ENCODE assay signal across 8 cellular contexts in genomic region chr1:234604393-234604725, GRCh38. TPM values are rescaled to one million over a fixed set of nuclear protein-coding genes. Genes with fewer than 3 reads are reported as not detected.
A peak's percentile ranks its signal among the peaks of the same experiment; 100 is the strongest.
DNase-seq lines count a peak whose midpoint lies in the region; ATAC-seq, FAIRE-seq and TF ChIP-seq lines count a peak whose summit lies in the region.

No MANE protein-coding gene starts in this region.

- H3K36me3 ChIP-seq in HUES64 (ENCODE audit: insufficient read depth, low read length) = peaks cover 52% of the 10 kb centered on the region

- H3K36me3 Mint-ChIP-seq in naive B cell = peaks cover 0 to 7% of the 10 kb centered on the region in 2 donors

- peak overlapping the region in 3 of 6 donors; percentile 51 to 100 (median 93) for H3K27ac Mint-ChIP-seq in naive B cell

- in situ Hi-C loops in ACHN (cut with HindIII; ENCODE audit: low pct_ligation_motif_present, low pct_unique_long_range_greater_than_20kb, low sequenced_read_pairs) = no loop called here

- no peaks in the 10 kb centered on the region for H3K9me3 ChIP-seq in HUES64 (ENCODE audit: insufficient read depth, low read depth, low read length)

- TF ChIP-seq CTCF in 22Rv1 (IDR thresholded peaks at IDR 0.05) (no peak), cardiac fibroblast (IDR thresholded peaks at IDR 0.05; ENCODE audit: low read depth, low read length) (no peak), GM20000 (IDR thresholded peaks at IDR 0.05; ENCODE audit: extremely low read depth, missing control alignments) (no peak)

- peaks cover 60 to 84% (median 67%) of the 10 kb centered on the region in 3 donors for H3K4me1 Mint-ChIP-seq in naive B cell

- H3K27ac ChIP-seq in 22Rv1 (peak overlapping the region; percentile 100), HUES64 (ENCODE audit: low read depth, low read length) (0 out of 2 replicates have a peak overlapping the region, but pooled peaks have one; percentile 11)

- peaks cover 78% of the 10 kb centered on the region for H3K4me1 ChIP-seq in HUES64 (ENCODE audit: insufficient read depth, low read length)

- DNase-seq in cardiac fibroblast (ENCODE audit: low read depth in 2 of 2) = no peak
- DNase-seq in naive B cell = no peak
- no peak for DNase-seq in HUDEP-2 (lab: John Stamatoyannopoulos, UW; ENCODE audit: unreplicated experiment in 76 of 76)
- DNase-seq in GM19239 (ENCODE audit: insufficient read length, low spot score) = no peak
- DNase-seq in GM20000 (ENCODE audit: low spot score) = no peak
- DNase-seq in ACHN = no peak

- no peaks in the 10 kb centered on the region for H3K27me3 Mint-ChIP-seq in naive B cell

- ATAC-seq in naive B cell (ENCODE audit: low read depth in 2 of 2) = no peak

- 0 out of 2 replicates have a peak overlapping the region, but pooled peaks have one; percentile 11 for H3K9ac ChIP-seq in HUES64 (ENCODE audit: low read depth, low read length)

- FAIRE-seq in GM19239 (lab: Jason Lieb, UNC) = no peak

- H3K4me3 ChIP-seq in HUES64 (ENCODE audit: low read length) (peak overlapping the region; percentile 71), cardiac fibroblast (replicated peaks in 1 of 2; ENCODE audit: low read depth in 2 of 2, low read length in 2 of 2) (peak overlapping the region; percentile 62 to 69)

- no peaks in the 10 kb centered on the region for H3K27me3 ChIP-seq in HUES64 (ENCODE audit: insufficient read depth, low read length)

- peak overlapping the region; percentile 17 to 95 (median 91) for H3K4me3 Mint-ChIP-seq in naive B cell

- no peaks in the 10 kb centered on the region for H3K9me3 Mint-ChIP-seq in naive B cell

RNA-seq across cellular contexts. Expression of gene IRF2BP2, which starts 5.6 kb away (rescaled TPM):
- polyA plus RNA-seq in HUES64 (2013, experiment 1 of 2) = 35.5 TPM
- 43.3 TPM for polyA plus RNA-seq in HUES64 (2013, experiment 2 of 2)
- 10 to 100 TPM; 40.3 to 66.1 (median 55.3) TPM for polyA plus RNA-seq in naive B cell (ENCODE audit: low read depth in 6 of 6)
